Comparison of ENCODE assay signal across 8 cellular contexts in the genomic region with DNA sequence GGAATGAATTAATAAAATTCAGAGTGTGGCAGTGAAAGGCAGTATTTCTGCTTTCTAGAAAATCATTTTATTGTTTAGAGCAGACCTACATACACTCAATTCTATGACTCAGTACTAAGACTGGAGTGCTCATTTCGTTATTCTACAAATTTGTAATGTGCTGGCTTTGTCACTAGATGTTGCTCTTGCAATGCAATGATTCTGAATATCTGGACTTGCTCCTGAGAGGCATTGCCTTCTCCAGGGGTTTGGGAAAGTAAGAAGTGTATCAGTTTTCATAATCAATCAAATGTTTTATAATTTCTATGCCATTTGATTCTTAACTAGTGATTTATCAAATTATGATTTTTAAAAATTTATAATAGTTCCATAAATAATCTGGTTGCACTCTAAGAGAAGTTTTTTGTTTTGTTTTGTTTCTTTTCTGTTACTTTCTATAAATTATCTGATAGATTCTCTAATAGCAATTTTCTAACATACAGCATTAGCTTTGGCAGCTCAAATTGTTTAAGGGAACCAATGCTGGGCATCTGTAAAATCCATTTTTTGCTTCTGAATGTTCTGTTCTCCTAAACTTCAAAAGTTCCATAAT.
DNase-seq lines count a peak whose midpoint lies in the region; ATAC-seq, FAIRE-seq and TF ChIP-seq lines count a peak whose summit lies in the region.

No MANE protein-coding gene starts in this region.

- H3K4me3 ChIP-seq in keratinocyte (ENCODE audit: control insufficient read depth in 2 of 3, extremely low read depth in 1 of 3, insufficient read depth in 2 of 3, low read depth in 1 of 3, low read length in 3 of 3) (no peak overlapping the region), thoracic aorta (no peak overlapping the region)

- DNase-seq in G401 (ENCODE audit: low spot score) (peak; percentile 60), NCI-H82 treated with DMSO at 0.1 percent for 48 hours (lab: John Stamatoyannopoulos, UW; ENCODE audit: unreplicated experiment) (peak; percentile 70), brain pericyte (ENCODE audit: low read depth, low spot score) (peak; percentile 37), keratinocyte (ENCODE audit: low read depth, low spot score) (no peak), thoracic aorta (ENCODE audit: low spot score) (no peak)
- DNase-seq in stimulated activated CD4-positive, alpha-beta T cell treated with anti-CD3 and anti-CD28 coated beads, Interleukin-15, amount 100 ng/mL, for 24 hours: no peak

- peak; percentile 91 for FAIRE-seq in keratinocyte (lab: Jason Lieb, UNC)

- H3K4me2 ChIP-seq in keratinocyte (ENCODE audit: control insufficient read depth, extremely low read depth, insufficient read depth, low read depth, low read length): no peak overlapping the region

- H3K36me3 ChIP-seq in keratinocyte (ENCODE audit: control insufficient read depth in 2 of 2, extremely low read depth in 1 of 2, insufficient read depth in 2 of 2, low read length in 2 of 2) (no peaks in the 10 kb centered on the region), thoracic aorta (no peaks in the 10 kb centered on the region)

- dilution Hi-C loops in keratinocyte (cut with MboI; ENCODE audit: extremely low pct_ligation_motif_present, low sequenced_read_pairs): loop anchor here (25.0 kb wide), 1 partner anchor 209 kb away; no protein-coding TSS in a partner anchor

- no peaks in the 10 kb centered on the region for H3K79me2 ChIP-seq in keratinocyte (ENCODE audit: control insufficient read depth, insufficient read depth, low read length)

- peak; percentile 49 to 69 (median 56) for TF ChIP-seq CTCF in keratinocyte (optimal IDR thresholded peaks at IDR 0.05 in 1 of 3, IDR thresholded peaks at IDR 0.05 in 1 of 3, conservative IDR thresholded peaks at IDR 0.05 in 1 of 3; ENCODE audit: extremely low read depth in 1 of 3, insufficient read depth in 2 of 3, low read length in 3 of 3)
- peak; percentile 69 for TF ChIP-seq CTCF in thoracic aorta (IDR thresholded peaks at IDR 0.05)

- in situ Hi-C loops in G401 (cut with HindIII; ENCODE audit: low sequenced_read_pairs): no loop called here

- H3K27me3 ChIP-seq in keratinocyte (ENCODE audit: control insufficient read depth, extremely low read depth, insufficient read depth, low read length) (no peaks in the 10 kb centered on the region), thoracic aorta (replicated peaks; ENCODE audit: insufficient read depth) (no peaks in the 10 kb centered on the region)

- peaks cover 11% of the 10 kb centered on the region for H3K4me1 ChIP-seq in keratinocyte (ENCODE audit: control insufficient read depth, extremely low read depth, insufficient read depth, low read length)
- H3K4me1 ChIP-seq in thoracic aorta (ENCODE audit: control insufficient read depth in 1 of 2, low read depth in 2 of 2): peaks cover 1 to 2% of the 10 kb centered on the region in 2 donors

- H3K9me3 ChIP-seq in keratinocyte (ENCODE audit: control insufficient read depth, low read depth, low read length): no peaks in the 10 kb centered on the region
- no peaks in the 10 kb centered on the region for H3K9me3 ChIP-seq in thoracic aorta

- H3K9ac ChIP-seq in keratinocyte (ENCODE audit: control insufficient read depth, extremely low read depth, insufficient read depth, low read length): no peak overlapping the region

- H3K9me1 ChIP-seq in keratinocyte (ENCODE audit: control insufficient read depth, extremely low read depth, insufficient read depth, low read length): no peaks in the 10 kb centered on the region

- H2AFZ ChIP-seq in keratinocyte (ENCODE audit: control insufficient read depth, low read length): no peak overlapping the region

- ATAC-seq in GM19467 (IDR thresholded peaks at IDR 0.05; ENCODE audit: unreplicated experiment) (peak; percentile 71), HG03460 (IDR thresholded peaks at IDR 0.05; ENCODE audit: unreplicated experiment) (peak; percentile 76), thoracic aorta (ENCODE audit: insufficient number of reproducible peaks, low FRiP score, low read depth) (no peak)

- H3K27ac ChIP-seq in keratinocyte (ENCODE audit: control insufficient read depth, insufficient read depth, low read length) (no peak overlapping the region), thoracic aorta (no peak overlapping the region)

- no peaks in the 10 kb centered on the region for H4K20me1 ChIP-seq in keratinocyte (ENCODE audit: control insufficient read depth, extremely low read depth, insufficient read depth, low read length)

Comparison
In these comparisons a context has a peak if more than half of its experiments do, and no peak if none do; other contexts are left out.
1. DNase-seq: peak in G401 (single experiment), NCI-H82 treated with DMSO at 0.1 percent for 48 hours (single experiment) and brain pericyte (single experiment); none in keratinocyte (single experiment), thoracic aorta (single experiment) and stimulated activated CD4-positive, alpha-beta T cell treated with anti-CD3 and anti-CD28 coated beads, Interleukin-15, amount 100 ng/mL, for 24 hours (single experiment).